8 cellular contexts compared by ENCODE assay signal in the genomic region with DNA sequence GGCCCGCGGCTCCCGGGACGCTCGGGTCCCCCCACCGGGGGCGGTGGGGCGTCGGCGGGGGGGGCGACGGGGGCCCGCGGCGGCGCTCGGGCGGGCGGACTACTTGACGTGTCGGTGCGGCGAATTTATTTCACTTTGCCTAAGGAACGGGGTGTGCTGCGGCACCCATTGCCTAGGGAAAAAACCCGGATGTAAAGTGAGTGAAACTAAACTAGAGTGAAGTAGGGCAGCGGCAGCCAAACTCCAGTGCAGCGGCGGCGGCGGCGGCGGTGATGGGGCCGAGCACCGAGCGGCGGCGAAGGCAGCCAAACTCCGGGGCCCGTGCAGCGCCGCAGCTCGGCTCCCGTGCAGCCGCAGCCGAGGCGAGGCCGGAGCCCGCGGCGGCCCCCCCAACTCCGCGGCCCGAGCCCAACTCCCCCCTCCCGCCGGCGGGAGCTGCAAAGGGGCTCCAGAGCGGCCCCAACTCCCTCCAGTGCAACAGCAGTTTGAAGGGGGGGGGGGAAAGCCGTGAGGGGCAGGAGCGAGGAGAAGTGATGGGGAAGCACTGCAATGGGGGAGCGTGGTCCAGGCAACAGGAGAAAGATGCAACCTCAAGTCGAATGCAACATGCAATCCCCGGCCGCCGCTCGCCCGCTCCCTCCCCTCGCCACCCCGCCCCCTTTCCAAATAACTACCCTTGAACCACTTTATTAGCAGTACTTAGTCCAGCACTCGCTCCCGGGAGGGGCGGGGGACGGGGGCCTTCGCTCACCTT. TPM values are rescaled to one million over a fixed set of nuclear protein-coding genes. Genes with fewer than 3 reads are reported as not detected.
DNase-seq lines count a peak whose midpoint lies in the region; ATAC-seq and TF ChIP-seq lines count a peak whose summit lies in the region.

No MANE protein-coding gene starts in this region.

- H3K79me2 ChIP-seq in SU-DHL-6 (ENCODE audit: insufficient read depth, low read length): peaks cover 32% of the 10 kb centered on the region

- H3K36me3 ChIP-seq in SU-DHL-6 (ENCODE audit: low read length) (no peaks in the 10 kb centered on the region), adipocyte (ENCODE audit: control insufficient read depth, insufficient read depth, low read length, severe bottlenecking) (no peaks in the 10 kb centered on the region), heart right ventricle (no peaks in the 10 kb centered on the region), upper lobe of right lung (no peaks in the 10 kb centered on the region)

- peak; percentile 45 for TF ChIP-seq POLR2A in GM10847 (IDR thresholded peaks at IDR 0.05; ENCODE audit: extremely low read depth, insufficient read length)

- H3K27ac ChIP-seq in SU-DHL-6 (ENCODE audit: low read depth, low read length): peak overlapping the region; percentile 90
- peak overlapping the region; percentile 72 to 97 (median 94) for H3K27ac ChIP-seq in heart right ventricle
- H3K27ac ChIP-seq in upper lobe of right lung: peak overlapping the region; percentile 82

- no peaks in the 10 kb centered on the region for H4K20me1 ChIP-seq in SU-DHL-6 (ENCODE audit: low read depth, low read length)

- peaks cover 18% of the 10 kb centered on the region for H3F3A ChIP-seq in SU-DHL-6 (ENCODE audit: insufficient read depth)

- intact Hi-C loops in heart right ventricle (cut with DNase I) (loop anchor here in 6 of 10 donors (5.0 to 10.0 kb wide), 4 partner anchors 115 to 275 kb away; a partner anchor contains a TSS), posterior vena cava (cut with DNase I) (no loop called here), upper lobe of right lung (cut with DNase I) (no loop called here)

- TF ChIP-seq CTCF in SU-DHL-6 (IDR thresholded peaks at IDR 0.05; ENCODE audit: insufficient read depth, low read length, poor library complexity, severe bottlenecking) (no peak), heart right ventricle (IDR thresholded peaks at IDR 0.05) (no peak), upper lobe of right lung (IDR thresholded peaks at IDR 0.05) (no peak)

- peak overlapping the region; percentile 92 for H2AFZ ChIP-seq in SU-DHL-6 (ENCODE audit: low read depth, low read length, severe bottlenecking)

- H3K9ac ChIP-seq in SU-DHL-6 (ENCODE audit: low read length) (peak overlapping the region; percentile 87), adipocyte (ENCODE audit: low read length) (peak overlapping the region; percentile 83)

- H3K4me1 ChIP-seq in adipocyte (ENCODE audit: control insufficient read depth, insufficient read depth, low read length): peaks cover 37% of the 10 kb centered on the region
- peaks cover 0 to 37% (median 23%) of the 10 kb centered on the region in 9 donors for H3K4me1 ChIP-seq in heart right ventricle
- H3K4me1 ChIP-seq in upper lobe of right lung: peaks cover 25% of the 10 kb centered on the region

- no peaks in the 10 kb centered on the region for H3K9me2 ChIP-seq in SU-DHL-6 (replicated peaks; ENCODE audit: insufficient read depth, low read length)

- ATAC-seq in HG02610 (IDR thresholded peaks at IDR 0.05; ENCODE audit: unreplicated experiment): peak; percentile 34
- ATAC-seq in heart right ventricle: peak; percentile 3 to 57 (median 30)
- peak; percentile 74 for ATAC-seq in upper lobe of right lung

- H3K9me3 ChIP-seq in SU-DHL-6 (ENCODE audit: insufficient read depth, low read length): no peaks in the 10 kb centered on the region
- no peaks in the 10 kb centered on the region for H3K9me3 ChIP-seq in adipocyte (ENCODE audit: control insufficient read depth, low read length)
- no peaks in the 10 kb centered on the region for H3K9me3 ChIP-seq in heart right ventricle
- H3K9me3 ChIP-seq in upper lobe of right lung: no peaks in the 10 kb centered on the region

- peak overlapping the region; percentile 100 for H3K4me2 ChIP-seq in SU-DHL-6 (ENCODE audit: low read depth, low read length, poor library complexity, severe bottlenecking)

- H3K27me3 ChIP-seq in SU-DHL-6 (ENCODE audit: low read length) (no peaks in the 10 kb centered on the region), adipocyte (replicated peaks; ENCODE audit: control insufficient read depth, insufficient read depth, low read length) (no peaks in the 10 kb centered on the region), heart right ventricle (no peaks in the 10 kb centered on the region), upper lobe of right lung (no peaks in the 10 kb centered on the region)

- H3K4me3 ChIP-seq in SU-DHL-6 (ENCODE audit: insufficient read depth, low read length, poor library complexity, severe bottlenecking): peak overlapping the region; percentile 87
- H3K4me3 ChIP-seq in adipocyte (ENCODE audit: low read length): peak overlapping the region; percentile 81
- H3K4me3 ChIP-seq in heart right ventricle: peak overlapping the region; percentile 51 to 84 (median 74)
- H3K4me3 ChIP-seq in upper lobe of right lung: peak overlapping the region; percentile 73

- DNase-seq in NCI-H1092 treated with DMSO at 0.1 percent for 48 hours (lab: John Stamatoyannopoulos, UW) (peak; percentile 91), adipocyte (ENCODE audit: low read depth) (peak; percentile 96), heart right ventricle (peak; percentile 73 to 84), posterior vena cava (ENCODE audit: low spot score) (peak; percentile 94), upper lobe of right lung (peak; percentile 89)

- WGBS in heart right ventricle, 2 donors: 1% methylated on average over 66 to 73 of the region's 74 CpGs

RNA-seq across cellular contexts. Expression of a gene that starts 0.6 kb away (rescaled TPM):
- 10 to 100 TPM; 25.7 to 48.0 (median 38.1) TPM for total RNA-seq in heart right ventricle
- polyA plus RNA-seq in heart right ventricle: 10 to 100 TPM in 1 of 2 donors, 1 to 10 TPM in 1; 9.6 to 18.2 TPM
- total RNA-seq in posterior vena cava: 10 to 100 TPM; 40.2 to 54.0 TPM
- 45.4 TPM for total RNA-seq in upper lobe of right lung

Comparison
In these comparisons a context has a peak if more than half of its experiments do, and no peak if none do; other contexts are left out.
1. Peak in every context shown above with its lines: DNase-seq, ATAC-seq, H3K4me3 ChIP-seq and H3K27ac ChIP-seq.
2. intact Hi-C loops: an anchor here in heart right ventricle (5.0 to 10.0 kb wide); none called in posterior vena cava and upper lobe of right lung.